ENCODE assay signal across 8 cellular contexts in genomic region chr4:180665994-180666818, GRCh38.
DNase-seq lines count a peak whose midpoint lies in the region; ATAC-seq and TF ChIP-seq lines count a peak whose summit lies in the region.

No MANE protein-coding gene starts in this region.

- H3K4me3 Mint-ChIP-seq in HFFc6, result no peak overlapping the region

- H3K4me1 ChIP-seq in psoas muscle (no peaks in the 10 kb centered on the region), ascending aorta (no peaks in the 10 kb centered on the region)

- intact Hi-C loops in psoas muscle (cut with DNase I), result no loop called here
- intact Hi-C loops in ascending aorta (cut with DNase I), result no loop called here

- ATAC-seq in psoas muscle, result no peak

- WGBS in psoas muscle, 3 donors, result 48 to 51% (median 49%) methylated on average over 7 of the region's 7 CpGs

- peak; percentile 67 for TF ChIP-seq CTCF in GM12874 (IDR thresholded peaks at IDR 0.05; ENCODE audit: insufficient read depth, low read depth, low read length)
- TF ChIP-seq CTCF in HFFc6 (IDR thresholded peaks at IDR 0.05), result peak; percentile 82
- peak; percentile 25 for TF ChIP-seq CTCF in psoas muscle (IDR thresholded peaks at IDR 0.05)
- peak in 1 of 3 experiments; percentile 31 for TF ChIP-seq CTCF in ascending aorta (IDR thresholded peaks at IDR 0.05)

- no peak overlapping the region for H3K27ac Mint-ChIP-seq in HFFc6

- H3K36me3 ChIP-seq in psoas muscle (ENCODE audit: insufficient read depth in 1 of 2, low read depth in 1 of 2), result no peaks in the 10 kb centered on the region
- H3K36me3 ChIP-seq in ascending aorta, result no peaks in the 10 kb centered on the region

- H3K36me3 Mint-ChIP-seq in HFFc6 (ENCODE audit: low read depth), result no peaks in the 10 kb centered on the region

- H3K4me1 Mint-ChIP-seq in HFFc6 (ENCODE audit: low read depth), result no peaks in the 10 kb centered on the region

- no peaks in the 10 kb centered on the region; the same call in 1 of the 2 replicates for H3K27me3 Mint-ChIP-seq in HFFc6 (ENCODE audit: insufficient read depth)

- no peaks in the 10 kb centered on the region for H3K9me3 Mint-ChIP-seq in HFFc6

- H3K27ac ChIP-seq in psoas muscle (no peak overlapping the region), ascending aorta (no peak overlapping the region)

- H3K9me3 ChIP-seq in psoas muscle (no peaks in the 10 kb centered on the region), ascending aorta (no peaks in the 10 kb centered on the region)

- H3K27me3 ChIP-seq in psoas muscle (ENCODE audit: insufficient read depth in 3 of 3, low read length in 2 of 3) (no peaks in the 10 kb centered on the region), ascending aorta (no peaks in the 10 kb centered on the region)

- DNase-seq in AML-193 (lab: John Stamatoyannopoulos, UW), result peak; percentile 61 to 74
- DNase-seq in HFFc6, result peak; percentile 45
- DNase-seq in LoVo (ENCODE audit: low spot score), result peak; percentile 54
- peak; percentile 48 for DNase-seq in SHP77 treated with DMSO at 0.1 percent for 48 hours (lab: John Stamatoyannopoulos, UW)
- DNase-seq in fibroblast of peridontal ligament (ENCODE audit: extremely low read depth), result peak; percentile 74
- DNase-seq in psoas muscle, result no peak
- no peak for DNase-seq in ascending aorta (ENCODE audit: low spot score in 2 of 2)

- H3K4me3 ChIP-seq in psoas muscle (no peak overlapping the region), ascending aorta (no peak overlapping the region)

Comparison
In these comparisons a context has a peak if more than half of its experiments do, and no peak if none do; other contexts are left out.
1. DNase-seq: peak in AML-193 (2 of 2), HFFc6 (single experiment), LoVo (single experiment), SHP77 treated with DMSO at 0.1 percent for 48 hours (single experiment) and fibroblast of peridontal ligament (single experiment); none in psoas muscle (0 of 2) and ascending aorta (0 of 2).